ENCODE assay signal across 8 cellular contexts in genomic region chr5:97181856-97182545, GRCh38. TPM values are rescaled to one million over a fixed set of nuclear protein-coding genes. Genes with fewer than 3 reads are reported as not detected.
DNase-seq lines count a peak whose midpoint lies in the region; FAIRE-seq and TF ChIP-seq lines count a peak whose summit lies in the region.

No MANE protein-coding gene starts in this region.

- H3K27me3 ChIP-seq in bronchial epithelial cell (ENCODE audit: control insufficient read depth, insufficient read depth, low read length): no peaks in the 10 kb centered on the region
- H3K27me3 ChIP-seq in muscle layer of duodenum (ENCODE audit: low read depth, low read length): no peaks in the 10 kb centered on the region

- H3K9me3 ChIP-seq in muscle layer of duodenum (ENCODE audit: control insufficient read depth in 1 of 2, low read length in 2 of 2): no peaks in the 10 kb centered on the region

- H3K4me3 ChIP-seq in AG09309 (ENCODE audit: control insufficient read depth, low read depth, low read length): peak overlapping the region; percentile 96
- peak overlapping the region; percentile 74 for H3K4me3 ChIP-seq in bronchial epithelial cell (ENCODE audit: low read depth, low read length)
- H3K4me3 ChIP-seq in muscle layer of duodenum (ENCODE audit: low read depth in 1 of 2, low read length in 2 of 2): peak overlapping the region; percentile 94 to 100

- FAIRE-seq in bronchial epithelial cell (lab: Jason Lieb, UNC) (no peak), GM12891 (lab: Jason Lieb, UNC) (no peak)

- no peak for TF ChIP-seq CTCF in AG09309 (IDR thresholded peaks at IDR 0.05; ENCODE audit: control insufficient read depth, insufficient read depth, low read depth, low read length, missing control alignments)
- TF ChIP-seq CTCF in bronchial epithelial cell (IDR thresholded peaks at IDR 0.05; ENCODE audit: insufficient read depth, low read length, severe bottlenecking): no peak

- H3K36me3 ChIP-seq in bronchial epithelial cell (ENCODE audit: control insufficient read depth, insufficient read depth, low read length) (peaks cover 9% of the 10 kb centered on the region), muscle layer of duodenum (ENCODE audit: control insufficient read depth in 1 of 2, insufficient read depth in 2 of 2, low read length in 2 of 2) (peaks cover 16 to 23% of the 10 kb centered on the region in 2 donors)

- H3K27ac ChIP-seq in muscle layer of duodenum (ENCODE audit: low read length): peak overlapping the region; percentile 100

- H3K4me1 ChIP-seq in muscle layer of duodenum (ENCODE audit: control insufficient read depth in 1 of 2, insufficient read depth in 2 of 2, low read length in 2 of 2): peaks cover 10 to 26% of the 10 kb centered on the region in 2 donors

- H3K9me3 Mint-ChIP-seq in IgD-negative memory B cell: peaks cover 0 to 5% (median 0%) of the 10 kb centered on the region in 3 donors

- peak overlapping the region; percentile 91 to 99 (median 98) for H3K4me3 Mint-ChIP-seq in IgD-negative memory B cell

- peaks cover 2% of the 10 kb centered on the region for H3K27me3 Mint-ChIP-seq in IgD-negative memory B cell

- H3K36me3 Mint-ChIP-seq in IgD-negative memory B cell: peaks cover 3% of the 10 kb centered on the region

- TF ChIP-seq POLR2A in GM12891 (IDR thresholded peaks at IDR 0.05; ENCODE audit: low read depth, low read length): no peak

- no peak for DNase-seq in AG09309 (ENCODE audit: low read depth)
- peak; percentile 72 for DNase-seq in bronchial epithelial cell (ENCODE audit: low read depth)
- no peak for DNase-seq in DMS79 (lab: John Stamatoyannopoulos, UW)
- no peak for DNase-seq in cortex of kidney (lab: John Stamatoyannopoulos, UW)
- DNase-seq in GM12891 (ENCODE audit: insufficient read length, low spot score): no peak
- DNase-seq in iPS-NIHi11 (ENCODE audit: low spot score): no peak

- H3K27ac Mint-ChIP-seq in IgD-negative memory B cell: peak overlapping the region; percentile 96 to 100 (median 99)

- peaks cover 22 to 31% (median 27%) of the 10 kb centered on the region in 3 donors for H3K4me1 Mint-ChIP-seq in IgD-negative memory B cell

TF ChIP-seq in GM12891, 5 proteins besides CTCF, POLR2A, EP300 and RAD21:
- TF ChIP-seq POLR2AphosphoS5 (IDR thresholded peaks at IDR 0.05; ENCODE audit: low read depth, low read length): no peak
- no peak for TF ChIP-seq POU2F2 (IDR thresholded peaks at IDR 0.05; ENCODE audit: low read depth, low read length)
- TF ChIP-seq SPI1 (IDR thresholded peaks at IDR 0.05; ENCODE audit: low read depth, low read length): no peak
- no peak for TF ChIP-seq TAF1 (IDR thresholded peaks at IDR 0.05; ENCODE audit: low read depth, low read length)
- TF ChIP-seq PAX5 (IDR thresholded peaks at IDR 0.05; ENCODE audit: insufficient read depth, low read length, severe bottlenecking): no peak

RNA-seq across cellular contexts. Expression of gene RIOK2, which starts 1.0 kb away (rescaled TPM):
- 19.3 TPM for polyA plus RNA-seq in IgD-negative memory B cell
- 16.1 and 17.6 TPM in 2 replicates for total RNA-seq in bronchial epithelial cell
- polyA plus RNA-seq in GM12891 (2012; ENCODE audit: low read depth, missing spikeins): 29.5 TPM

RNA-seq across cellular contexts. Expression of gene LIX1, which starts 39.6 kb away (rescaled TPM):
- polyA plus RNA-seq in IgD-negative memory B cell: 0.10 TPM
- total RNA-seq in bronchial epithelial cell: not detected in 2 replicates
- polyA plus RNA-seq in GM12891 (2012; ENCODE audit: low read depth, missing spikeins): 0.10 TPM
